ENCODE assay signal across 8 cellular contexts in the genomic region with DNA sequence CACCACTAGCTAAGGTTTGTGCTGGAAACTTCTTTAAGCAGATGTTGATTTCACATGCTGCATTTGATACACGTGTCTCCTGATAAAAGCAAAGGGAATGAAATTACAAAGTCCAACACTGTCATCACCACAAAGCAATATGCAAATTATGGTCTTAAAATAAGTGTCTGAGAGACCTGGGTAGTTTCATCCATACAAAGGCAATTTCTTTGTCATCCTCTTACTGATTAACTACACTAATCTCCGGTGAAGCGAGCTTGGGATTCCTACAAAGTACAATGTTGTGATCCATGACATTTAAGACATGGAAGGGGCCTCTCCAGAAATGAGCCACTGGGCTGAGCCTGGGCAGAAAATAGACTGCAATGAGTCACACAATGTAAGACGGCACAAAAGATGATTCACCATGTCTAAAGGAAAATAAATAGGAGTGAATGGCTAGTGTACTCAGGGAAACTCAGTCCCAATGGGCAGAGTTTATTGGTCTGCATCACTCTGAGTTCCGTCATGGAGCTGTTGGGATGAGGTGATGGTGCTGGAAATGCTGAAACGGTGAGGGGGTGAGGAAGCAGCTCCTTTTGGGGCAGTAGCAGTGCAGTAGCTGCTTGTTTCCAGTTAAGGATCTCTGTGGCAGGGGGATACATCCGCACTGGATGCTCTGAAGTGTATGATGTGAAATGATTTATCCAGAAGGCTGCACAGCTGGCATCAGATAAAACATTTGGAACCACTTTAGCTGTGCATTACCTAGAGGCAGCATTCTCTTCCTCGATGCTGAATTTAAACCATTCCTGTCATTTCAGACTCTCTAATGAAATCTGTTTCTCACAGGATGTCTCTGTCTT.
DNase-seq lines count a peak whose midpoint lies in the region; ATAC-seq and TF ChIP-seq lines count a peak whose summit lies in the region.

No MANE protein-coding gene starts in this region.

- ATAC-seq in activated CD4-positive, alpha-beta T cell treated with anti-CD3 and anti-CD28 coated beads for 36 hours: peak; percentile 57
- ATAC-seq in HG02943 (IDR thresholded peaks at IDR 0.05; ENCODE audit: low read depth, unreplicated experiment): peak; percentile 92

- H3K27ac ChIP-seq in PC-9: peak overlapping the region; percentile 37; the same call in 1 of the 2 replicates

- H3K79me2 ChIP-seq in PC-9 (ENCODE audit: low read depth): no peaks in the 10 kb centered on the region

- H3K9me3 Mint-ChIP-seq in activated CD4-positive, alpha-beta T cell treated with anti-CD3 and anti-CD28 coated beads for 36 hours (ENCODE audit: low read depth): no peaks in the 10 kb centered on the region

- no peaks in the 10 kb centered on the region for H3K9me3 ChIP-seq in PC-9 (ENCODE audit: insufficient read depth, low read depth)

- DNase-seq in activated CD4-positive, alpha-beta T cell treated with anti-CD3 and anti-CD28 coated beads for 36 hours: no peak
- DNase-seq in activated CD4-positive, alpha-beta T cell treated with anti-CD3 and anti-CD28 coated beads, Interleukin-2, amount 50 U/mL, for 1 hour: no peak
- DNase-seq in PC-9 (peak; percentile 17 to 51), fibroblast of the aortic adventitia (ENCODE audit: low read depth) (peak; percentile 94), skeletal muscle cell (ENCODE audit: low read depth) (peak; percentile 99), NCI-H1417 (lab: John Stamatoyannopoulos, UW) (no peak), NCI-H1417 treated with DMSO at 0.1 percent for 48 hours (lab: John Stamatoyannopoulos, UW) (no peak)

- H4K20me1 ChIP-seq in PC-9 (ENCODE audit: insufficient read depth): no peaks in the 10 kb centered on the region

- no peak overlapping the region for H3K4me3 Mint-ChIP-seq in activated CD4-positive, alpha-beta T cell treated with anti-CD3 and anti-CD28 coated beads for 36 hours

- H2AFZ ChIP-seq in PC-9: no peak overlapping the region

- no peaks in the 10 kb centered on the region for H3K36me3 ChIP-seq in PC-9 (ENCODE audit: low read depth)

- H3F3A ChIP-seq in PC-9 (ENCODE audit: insufficient read depth, low read depth): no peaks in the 10 kb centered on the region; the same call in 1 of the 2 replicates

- H3K4me2 ChIP-seq in PC-9: peak overlapping the region; percentile 62; the same call in 1 of the 2 replicates

- intact Hi-C loops in activated CD4-positive, alpha-beta T cell treated with anti-CD3 and anti-CD28 coated beads for 36 hours (cut with DNase I, micrococcal nuclease): no loop called here
- intact Hi-C loops in PC-9 (cut with micrococcal nuclease; ENCODE audit: unreplicated experiment): no loop called here

- H3K27me3 Mint-ChIP-seq in activated CD4-positive, alpha-beta T cell treated with anti-CD3 and anti-CD28 coated beads for 36 hours: peaks cover 2% of the 10 kb centered on the region

- POLR2A ChIA-PET in activated CD4-positive, alpha-beta T cell treated with anti-CD3 and anti-CD28 coated beads for 36 hours (lab: Charles Lee): interaction anchor here (0.6 kb wide), 1 partner anchor 256 kb away, joined by 4 read pairs; no protein-coding TSS in a partner anchor
- POLR2A ChIA-PET in PC-9 (lab: Charles Lee; ENCODE audit: unreplicated experiment): interaction anchor here (0.7 kb wide), 1 partner anchor 1969 kb away, joined by 3 read pairs; no protein-coding TSS in a partner anchor

- H3K27me3 ChIP-seq in PC-9 (ENCODE audit: insufficient read depth, low read depth): no peaks in the 10 kb centered on the region

- BruUV-seq in PC-9 (replicated peaks; lab: Mats Ljungman, UMichigan): no TSS peak

- CTCF ChIA-PET in activated CD4-positive, alpha-beta T cell treated with anti-CD3 and anti-CD28 coated beads for 36 hours (lab: Charles Lee): no interaction called here
- CTCF ChIA-PET in PC-9 (lab: Charles Lee): no interaction called here

- no peaks in the 10 kb centered on the region for H3K9me2 ChIP-seq in PC-9 (ENCODE audit: insufficient read depth)

- no peaks in the 10 kb centered on the region for H3K4me1 Mint-ChIP-seq in activated CD4-positive, alpha-beta T cell treated with anti-CD3 and anti-CD28 coated beads for 36 hours

- TF ChIP-seq CTCF in PC-9 (conservative IDR thresholded peaks at IDR 0.05) (no peak), fibroblast of the aortic adventitia (IDR thresholded peaks at IDR 0.05; ENCODE audit: insufficient read depth, low read length) (no peak)

- H3K27ac Mint-ChIP-seq in activated CD4-positive, alpha-beta T cell treated with anti-CD3 and anti-CD28 coated beads for 36 hours: no peak overlapping the region

- peaks cover 16% of the 10 kb centered on the region for H3K4me1 ChIP-seq in PC-9 (replicated peaks; ENCODE audit: insufficient read depth)

- H3K4me3 ChIP-seq in PC-9 (no peak overlapping the region), fibroblast of the aortic adventitia (ENCODE audit: low read depth, low read length) (peak overlapping the region; percentile 31), skeletal muscle cell (ENCODE audit: low read depth, low read length) (peak overlapping the region; percentile 21)

- no peaks in the 10 kb centered on the region for H3K36me3 Mint-ChIP-seq in activated CD4-positive, alpha-beta T cell treated with anti-CD3 and anti-CD28 coated beads for 36 hours (ENCODE audit: low read depth)

Comparison
In these comparisons a context has a peak if more than half of its experiments do, and no peak if none do; other contexts are left out.
1. DNase-seq: peak in PC-9 (2 of 2), fibroblast of the aortic adventitia (single experiment) and skeletal muscle cell (single experiment); none in activated CD4-positive, alpha-beta T cell treated with anti-CD3 and anti-CD28 coated beads for 36 hours (single experiment), activated CD4-positive, alpha-beta T cell treated with anti-CD3 and anti-CD28 coated beads, Interleukin-2, amount 50 U/mL, for 1 hour (single experiment), NCI-H1417 (0 of 3) and NCI-H1417 treated with DMSO at 0.1 percent for 48 hours (single experiment).